In the genomic region with DNA sequence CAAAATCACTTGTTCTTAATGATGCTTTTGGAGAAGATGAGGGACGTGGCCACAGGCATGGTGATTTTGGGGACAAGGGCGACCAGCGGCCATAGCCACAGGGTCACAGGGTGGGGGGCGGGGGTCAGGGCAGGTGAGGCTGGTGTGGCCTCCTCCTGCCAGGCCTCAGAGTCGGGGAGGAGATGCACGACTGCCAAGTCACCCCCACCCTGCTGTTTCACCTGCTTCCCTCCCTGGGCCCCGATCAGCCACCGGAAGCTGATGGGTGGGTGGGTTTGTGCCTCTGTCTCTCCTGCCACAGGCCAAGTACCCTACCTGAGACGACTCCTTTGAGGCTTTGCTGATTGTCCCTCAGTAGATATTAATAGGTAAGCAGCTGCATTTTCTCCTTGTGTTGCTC, we compare ENCODE assay signal across 17 cellular contexts.
DNase-seq lines count a peak whose midpoint lies in the region; ATAC-seq and TF ChIP-seq lines count a peak whose summit lies in the region.
"Had no signal": no experiment of that assay in that cellular context is flagged by ENCODE, and none has a peak within 500 bp of the region (broad histone marks: within the 10 kb centered on the region; RNA-seq: fewer than 3 reads in every experiment).

No MANE protein-coding gene starts in this region.

- H3K4me2 ChIP-seq in BLaER1 = peak overlapping the region; percentile 66

- no peaks in the 10 kb centered on the region for H3K4me1 Mint-ChIP-seq in chondrocyte (ENCODE audit: low read depth)
- H3K4me1 Mint-ChIP-seq: CD8-positive, alpha-beta memory T cell had no signal

- intact Hi-C loops in sigmoid colon (cut with DNase I) (no loop called here), head of caudate nucleus (cut with DNase I) (no loop called here)

- whole genome bisulfite sequencing in sigmoid colon, 2 donors = 77 to 81% methylated on average over 9 of the region's 9 CpGs

- H3K27ac Mint-ChIP-seq in chondrocyte (ENCODE audit: unreplicated experiment) = no peak overlapping the region
- H3K27ac Mint-ChIP-seq: CD8-positive, alpha-beta memory T cell had no signal

- peak; percentile 71 for DNase-seq in chondrocyte (ENCODE audit: low spot score)
- DNase-seq in sigmoid colon = peak; percentile 29
- no peak for DNase-seq in NCI-H524 (lab: John Stamatoyannopoulos, UW)
- no peak for DNase-seq in stimulated activated CD8-positive, alpha-beta memory T cell treated with anti-CD3 and anti-CD28 coated beads, Interleukin-4, amount 100 ng/mL, for 48 hours
- no peak for DNase-seq in head of caudate nucleus
- DNase-seq: CD8-positive, alpha-beta memory T cell; DND-41; GDM1; HCEC 1CT; IMR-90; NCI-H1417 treated with DMSO at 0.1 percent for 48 hours; NCI-H2029; NCI-H2171 treated with DMSO at 0.1 percent for 48 hours; NCI-H82; SJCRH30 had no signal

- H3K36me3 ChIP-seq in BLaER1 (peaks cover 35% of the 10 kb centered on the region), sigmoid colon (no peaks in the 10 kb centered on the region)
- H3K36me3 ChIP-seq: SJCRH30 had no signal

- no peak for TF ChIP-seq POLR2A in sigmoid colon (IDR thresholded peaks at IDR 0.05)

- no peaks in the 10 kb centered on the region for H3K9me3 Mint-ChIP-seq in chondrocyte (ENCODE audit: low read depth)
- H3K9me3 Mint-ChIP-seq: CD8-positive, alpha-beta memory T cell had no signal

- H3K27me3 Mint-ChIP-seq in chondrocyte (ENCODE audit: low read depth) = peaks cover 51% of the 10 kb centered on the region

- ATAC-seq in GM18868 (IDR thresholded peaks at IDR 0.05; ENCODE audit: unreplicated experiment) = peak; percentile 1

- H3K27me3 ChIP-seq in BLaER1 (no peaks in the 10 kb centered on the region), sigmoid colon (no peaks in the 10 kb centered on the region)
- H3K27me3 ChIP-seq: SJCRH30 had no signal

- TF ChIP-seq CTCF in chondrocyte (IDR thresholded peaks at IDR 0.05) (no peak), sigmoid colon (IDR thresholded peaks at IDR 0.05) (no peak)

- H3K4me3 ChIP-seq in BLaER1 (no peak overlapping the region), sigmoid colon (no peak overlapping the region)
- H3K4me3 ChIP-seq: SJCRH30 had no signal

- peaks cover 84% of the 10 kb centered on the region for H4K20me1 ChIP-seq in BLaER1

- H3K4me3 Mint-ChIP-seq in chondrocyte (ENCODE audit: unreplicated experiment) = no peak overlapping the region
- H3K4me3 Mint-ChIP-seq: CD8-positive, alpha-beta memory T cell had no signal

- no peak for TF ChIP-seq EP300 in sigmoid colon (IDR thresholded peaks at IDR 0.05)

- H3K9me3 ChIP-seq in BLaER1 (no peaks in the 10 kb centered on the region), sigmoid colon (no peaks in the 10 kb centered on the region)
- H3K9me3 ChIP-seq: SJCRH30 had no signal

- H3K36me3 Mint-ChIP-seq in chondrocyte (ENCODE audit: low read depth) = no peaks in the 10 kb centered on the region
- H3K36me3 Mint-ChIP-seq: CD8-positive, alpha-beta memory T cell had no signal

- H3K9ac ChIP-seq in BLaER1 = no peak overlapping the region

- H3K27ac ChIP-seq in BLaER1 (0 out of 2 replicates have a peak overlapping the region, but pooled peaks have one; percentile 24), sigmoid colon (no peak overlapping the region)
- H3K27ac ChIP-seq: SJCRH30 had no signal

- H3K4me1 ChIP-seq in BLaER1 (peaks cover 78% of the 10 kb centered on the region), sigmoid colon (no peaks in the 10 kb centered on the region)
- H3K4me1 ChIP-seq: SJCRH30 had no signal

Comparison
In these comparisons a context has a peak if more than half of its experiments do, and no peak if none do; other contexts are left out.
1. DNase-seq: peak in chondrocyte (single experiment) and sigmoid colon (single experiment); none in NCI-H524 (0 of 2), stimulated activated CD8-positive, alpha-beta memory T cell treated with anti-CD3 and anti-CD28 coated beads, Interleukin-4, amount 100 ng/mL, for 48 hours (single experiment) and head of caudate nucleus (0 of 42).